In the genomic region with DNA sequence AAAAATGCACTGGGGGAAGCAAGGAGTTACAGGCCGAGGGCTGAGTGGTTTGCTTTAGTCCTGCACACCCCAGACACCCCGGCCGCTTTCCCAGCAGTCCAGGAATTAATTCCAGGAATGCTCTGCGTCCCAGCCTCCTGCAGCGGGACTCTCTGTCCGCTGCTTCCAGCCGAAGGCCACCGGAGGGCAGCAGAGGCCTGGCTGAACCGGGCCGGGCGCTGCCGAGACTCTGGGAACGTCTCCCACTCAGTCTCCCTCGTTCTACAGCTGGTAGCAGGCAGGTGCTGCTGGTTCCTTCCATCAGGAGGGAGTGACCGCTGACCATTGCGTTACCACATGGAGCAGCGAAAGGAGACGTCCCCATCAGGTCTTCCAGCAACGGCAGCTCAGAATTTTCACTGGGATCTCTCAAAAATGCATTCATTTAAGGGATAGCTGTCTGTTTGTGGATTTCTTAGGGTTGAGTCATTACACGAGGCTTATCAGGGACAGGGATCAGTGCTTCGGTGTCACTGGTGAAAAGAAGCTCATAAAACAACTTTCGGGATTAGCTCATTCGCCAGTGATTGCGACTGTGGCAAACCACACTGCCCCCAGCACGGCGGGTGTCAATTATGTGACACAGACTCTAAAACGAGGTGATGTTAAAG, we compare ENCODE assay signal across 8 cellular contexts.
DNase-seq lines count a peak whose midpoint lies in the region; ATAC-seq and TF ChIP-seq lines count a peak whose summit lies in the region.

No MANE protein-coding gene starts in this region.

- DNase-seq in AG09319 (ENCODE audit: extremely low read depth, low read depth) (peak; percentile 45), epithelial cell of esophagus (ENCODE audit: low read depth) (peak; percentile 79)
- DNase-seq in NK-92 treated with Interleukin-12 subunit alpha and Interleukin-12 subunit beta, amount 100 ng/mL, for 24 hours (lab: John Stamatoyannopoulos, UW): peak; percentile 67
- peak; percentile 86 for DNase-seq in activated CD8-positive, alpha-beta memory T cell treated with anti-CD3 and anti-CD28 coated beads, Interleukin-2, amount 50 U/mL, for 48 hours
- DNase-seq in stimulated activated CD8-positive, alpha-beta memory T cell treated with anti-CD3 and anti-CD28 coated beads, Interleukin-4, amount 100 ng/mL, for 24 hours (ENCODE audit: low read depth): peak; percentile 67

- H3K4me3 ChIP-seq in epithelial cell of esophagus (ENCODE audit: low read length) (peak overlapping the region; percentile 33), muscle layer of duodenum (ENCODE audit: low read depth in 1 of 2, low read length in 2 of 2) (peak overlapping the region; percentile 27 to 45)

- peaks cover 0 to 7% of the 10 kb centered on the region in 2 donors for H3K4me1 ChIP-seq in muscle layer of duodenum (ENCODE audit: control insufficient read depth in 1 of 2, insufficient read depth in 2 of 2, low read length in 2 of 2)

- TF ChIP-seq CTCF in AG09319 (IDR thresholded peaks at IDR 0.05; ENCODE audit: low read depth, low read length): peak; percentile 93
- peak; percentile 90 for TF ChIP-seq CTCF in epithelial cell of esophagus (IDR thresholded peaks at IDR 0.05; ENCODE audit: insufficient read depth, low read depth, low read length, missing control alignments)

- ATAC-seq in GM19043 (IDR thresholded peaks at IDR 0.05; ENCODE audit: low read depth, unreplicated experiment) (peak; percentile 66), HG03520 (IDR thresholded peaks at IDR 0.05; ENCODE audit: unreplicated experiment) (peak; percentile 70)

- no peaks in the 10 kb centered on the region for H3K27me3 ChIP-seq in muscle layer of duodenum (ENCODE audit: low read depth, low read length)

- no peaks in the 10 kb centered on the region for H3K9me3 ChIP-seq in muscle layer of duodenum (ENCODE audit: control insufficient read depth in 1 of 2, low read length in 2 of 2)

- H3K36me3 ChIP-seq in muscle layer of duodenum (ENCODE audit: control insufficient read depth in 1 of 2, insufficient read depth in 2 of 2, low read length in 2 of 2): no peaks in the 10 kb centered on the region

- no peak overlapping the region for H3K27ac ChIP-seq in muscle layer of duodenum (ENCODE audit: low read length)
